ENCODE assay signal across 12 cellular contexts in the genomic region with DNA sequence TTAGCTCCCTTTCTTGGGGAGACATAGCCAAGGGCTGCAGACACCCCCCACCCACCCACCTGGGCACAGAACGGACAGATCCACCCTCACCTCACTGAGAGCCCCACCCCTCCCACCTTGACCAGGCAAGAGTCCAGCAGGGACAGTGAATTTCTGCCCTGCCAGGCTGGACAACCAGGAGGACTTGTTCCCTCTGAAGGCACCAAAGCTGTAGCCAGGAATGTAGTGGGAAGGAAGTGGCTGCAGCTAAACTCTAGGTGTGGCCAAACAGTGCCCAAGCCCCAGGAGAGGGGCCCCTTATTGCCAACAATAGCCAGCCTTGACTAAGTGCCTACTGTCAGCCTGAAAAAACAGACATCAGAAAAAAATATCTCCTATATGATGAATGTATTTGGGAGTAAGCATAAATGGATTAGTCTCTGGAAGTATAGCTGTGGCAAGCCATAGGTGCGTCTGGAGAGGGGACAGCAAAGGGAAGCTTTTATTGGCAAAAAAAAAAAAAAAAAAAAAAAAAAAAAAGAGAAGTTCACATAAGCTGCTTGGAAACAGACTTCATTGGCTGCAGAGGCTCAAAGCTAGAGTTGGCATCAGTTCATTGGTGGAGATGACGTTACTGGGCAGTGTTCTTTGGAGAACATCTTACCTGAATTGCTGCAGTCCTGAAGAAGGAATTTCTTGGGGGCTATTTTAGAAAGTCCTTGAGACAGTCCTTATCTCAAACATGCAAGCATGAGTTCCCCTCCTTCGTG.
DNase-seq lines count a peak whose midpoint lies in the region; ATAC-seq and TF ChIP-seq lines count a peak whose summit lies in the region.
"Had no signal": no experiment of that assay in that cellular context is flagged by ENCODE, and none has a peak within 500 bp of the region (broad histone marks: within the 10 kb centered on the region; RNA-seq: fewer than 3 reads in every experiment).

No MANE protein-coding gene starts in this region.

- intact Hi-C loops in PC-3 (cut with micrococcal nuclease) (no loop called here), esophagus squamous epithelium (cut with DNase I) (no loop called here), gastrocnemius medialis (cut with DNase I; ENCODE audit: low total_unique reads) (no loop called here)

- no peak overlapping the region for H2AFZ ChIP-seq in PC-3 (ENCODE audit: low read length)

- H3K27me3 ChIP-seq in PC-3 (ENCODE audit: low read length) = no peaks in the 10 kb centered on the region
- no peaks in the 10 kb centered on the region for H3K27me3 ChIP-seq in esophagus squamous epithelium
- no peaks in the 10 kb centered on the region for H3K27me3 ChIP-seq in gastrocnemius medialis
- H3K27me3 ChIP-seq: sigmoid colon had no signal

- H3K4me3 Mint-ChIP-seq in progenitor cell of endocrine pancreas (ENCODE audit: low read depth) = peak overlapping the region; percentile 39

- BruUV-seq in PC-3 (replicated peaks; lab: Mats Ljungman, UMichigan) = no TSS peak

- ATAC-seq in PC-3 = peak; percentile 55
- ATAC-seq in gastrocnemius medialis = no peak
- ATAC-seq in GM18505 (IDR thresholded peaks at IDR 0.05; ENCODE audit: unreplicated experiment) = no peak
- ATAC-seq: activated naive CD4-positive, alpha-beta T cell treated with anti-CD3 and anti-CD28 coated beads, Interleukin-2, amount 50 U/mL, for 72 hours had no signal

- H3K9me3 Mint-ChIP-seq in progenitor cell of endocrine pancreas (ENCODE audit: low read depth) = no peaks in the 10 kb centered on the region
- H3K9me3 Mint-ChIP-seq: activated naive CD4-positive, alpha-beta T cell treated with anti-CD3 and anti-CD28 coated beads, Interleukin-2, amount 50 U/mL, for 72 hours had no signal

- POLR2A ChIA-PET in HEK293T (lab: Yijun Ruan, JAX) (no interaction called here), PC-3 (lab: Charles Lee; ENCODE audit: unreplicated experiment) (interaction anchor here (0.6 kb wide), 1 partner anchor 478 kb away, joined by 20 read pairs; no protein-coding TSS in a partner anchor)

- no peaks in the 10 kb centered on the region for H3K79me2 ChIP-seq in PC-3 (ENCODE audit: low read length)

- peak overlapping the region; percentile 99 for H3K27ac Mint-ChIP-seq in progenitor cell of endocrine pancreas
- H3K27ac Mint-ChIP-seq: activated naive CD4-positive, alpha-beta T cell treated with anti-CD3 and anti-CD28 coated beads, Interleukin-2, amount 50 U/mL, for 72 hours had no signal

- WGBS in esophagus squamous epithelium, 2 donors = 56 to 57% methylated on average over 3 to 4 of the region's 4 CpGs

- no peaks in the 10 kb centered on the region for H3K27me3 Mint-ChIP-seq in progenitor cell of endocrine pancreas

- TF ChIP-seq CTCF in PC-3 (conservative IDR thresholded peaks at IDR 0.05; ENCODE audit: low read depth, low read length) = no peak
- no peak for TF ChIP-seq CTCF in esophagus squamous epithelium (IDR thresholded peaks at IDR 0.05)
- no peak for TF ChIP-seq CTCF in progenitor cell of endocrine pancreas (IDR thresholded peaks at IDR 0.05; ENCODE audit: unreplicated experiment)
- no peak for TF ChIP-seq CTCF in gastrocnemius medialis (IDR thresholded peaks at IDR 0.05 in 4 of 5, conservative IDR thresholded peaks at IDR 0.05 in 1 of 5)
- TF ChIP-seq CTCF in GM20000 (IDR thresholded peaks at IDR 0.05; ENCODE audit: extremely low read depth, missing control alignments) = no peak

- H3K4me1 ChIP-seq in PC-3 (ENCODE audit: insufficient read depth, low read length) = no peaks in the 10 kb centered on the region; the same call in 1 of the 2 replicates
- H3K4me1 ChIP-seq in esophagus squamous epithelium = peaks cover 7 to 24% (median 11%) of the 10 kb centered on the region in 3 donors
- no peaks in the 10 kb centered on the region for H3K4me1 ChIP-seq in gastrocnemius medialis

- no peaks in the 10 kb centered on the region for H3K9me3 ChIP-seq in PC-3 (ENCODE audit: low read length)
- H3K9me3 ChIP-seq in esophagus squamous epithelium = no peaks in the 10 kb centered on the region
- H3K9me3 ChIP-seq in gastrocnemius medialis = no peaks in the 10 kb centered on the region
- H3K9me3 ChIP-seq: sigmoid colon had no signal

- in situ Hi-C loops in gastrocnemius medialis (cut with MboI; ENCODE audit: low sequenced_read_pairs in 4 of 4) = no loop called here

- no peaks in the 10 kb centered on the region for H3K36me3 ChIP-seq in PC-3 (ENCODE audit: low read depth, low read length)
- no peaks in the 10 kb centered on the region for H3K36me3 ChIP-seq in esophagus squamous epithelium
- H3K36me3 ChIP-seq in gastrocnemius medialis = no peaks in the 10 kb centered on the region
- H3K36me3 ChIP-seq: sigmoid colon had no signal

- H3K36me3 Mint-ChIP-seq in progenitor cell of endocrine pancreas (ENCODE audit: insufficient read depth) = no peaks in the 10 kb centered on the region
- H3K36me3 Mint-ChIP-seq: activated naive CD4-positive, alpha-beta T cell treated with anti-CD3 and anti-CD28 coated beads, Interleukin-2, amount 50 U/mL, for 72 hours had no signal

- TF ChIP-seq POLR2A in esophagus squamous epithelium (IDR thresholded peaks at IDR 0.05) (no peak), gastrocnemius medialis (IDR thresholded peaks at IDR 0.05) (no peak), GM18505 (IDR thresholded peaks at IDR 0.05; ENCODE audit: borderline replicate concordance, extremely low read depth, insufficient read depth, insufficient read length) (no peak)

- H3K4me2 ChIP-seq in PC-3 (ENCODE audit: low read length) = no peak overlapping the region

- no peak overlapping the region for H3K9ac ChIP-seq in PC-3 (ENCODE audit: low read length)

- no peak overlapping the region for H3K27ac ChIP-seq in PC-3 (ENCODE audit: low read length)
- peak overlapping the region in 3 of 4 donors; percentile 46 to 55 (median 48) for H3K27ac ChIP-seq in esophagus squamous epithelium
- no peak overlapping the region for H3K27ac ChIP-seq in gastrocnemius medialis

- H4K20me1 ChIP-seq in PC-3 (ENCODE audit: low read length) = no peaks in the 10 kb centered on the region

- no peaks in the 10 kb centered on the region for H3F3A ChIP-seq in PC-3 (ENCODE audit: low read length, unreplicated experiment)

- DNase-seq in HEK293T (ENCODE audit: extremely low spot score) = no peak
- peak; percentile 42 for DNase-seq in PC-3
- no peak for DNase-seq in esophagus squamous epithelium (lab: John Stamatoyannopoulos, UW)
- no peak for DNase-seq in progenitor cell of endocrine pancreas (ENCODE audit: low spot score, unreplicated experiment)
- DNase-seq in gastrocnemius medialis = no peak
- DNase-seq in T1000 (lab: John Stamatoyannopoulos, UW) = no peak
- no peak for DNase-seq in GM20000 (ENCODE audit: low spot score)
- DNase-seq: activated CD4-positive, alpha-beta T cell treated with anti-CD3 and anti-CD28 coated beads for 48 hours; NCI-H1436 treated with DMSO at 0.1 percent for 48 hours; sigmoid colon had no signal

- H3K4me1 Mint-ChIP-seq in progenitor cell of endocrine pancreas (ENCODE audit: low read depth) = peaks cover 55% of the 10 kb centered on the region

- H3K4me3 ChIP-seq in PC-3 (ENCODE audit: low read length) (no peak overlapping the region), esophagus squamous epithelium (no peak overlapping the region), gastrocnemius medialis (no peak overlapping the region)
- H3K4me3 ChIP-seq: sigmoid colon had no signal

- H3K9me2 ChIP-seq in PC-3 (replicated peaks; ENCODE audit: low read length) = no peaks in the 10 kb centered on the region

- CTCF ChIA-PET in HEK293T (lab: Yijun Ruan, JAX) = interaction anchor here (0.9 kb wide), 1 partner anchor 34 kb away, joined by 3 read pairs; no protein-coding TSS in a partner anchor
- CTCF ChIA-PET in PC-3 (lab: Charles Lee) = interaction anchor here (0.6 kb wide), 1 partner anchor 36 kb away, joined by 3 read pairs; no protein-coding TSS in a partner anchor

TF ChIP-seq in HEK293T, 16 proteins besides CTCF, POLR2A, EP300 and RAD21:
- TF ChIP-seq TARDBP (IDR thresholded peaks at IDR 0.05) (no peak), FOXK2 (IDR thresholded peaks at IDR 0.05) (no peak), ZNF384 (IDR thresholded peaks at IDR 0.05) (peak; percentile 58; the same call in 1 of the 2 replicates), FOXM1 (IDR thresholded peaks at IDR 0.05; ENCODE audit: borderline replicate concordance) (no peak), SUZ12 (IDR thresholded peaks at IDR 0.05) (no peak)

Comparison
In these comparisons a context has a peak if more than half of its experiments do, and no peak if none do; other contexts are left out.
1. H3K27ac ChIP-seq: peak in esophagus squamous epithelium (3 of 4); none in PC-3 (single experiment) and gastrocnemius medialis (0 of 4).